ENCODE assay signal across 24 cellular contexts in genomic region chr19:807627-808175, GRCh38. TPM values are rescaled to one million over a fixed set of nuclear protein-coding genes. Genes with fewer than 3 reads are reported as not detected.
DNase-seq lines count a peak whose midpoint lies in the region; ATAC-seq and TF ChIP-seq lines count a peak whose summit lies in the region.
"Had no signal": no experiment of that assay in that cellular context is flagged by ENCODE, and none has a peak within 500 bp of the region (broad histone marks: within the 10 kb centered on the region; RNA-seq: fewer than 3 reads in every experiment).

No MANE protein-coding gene starts in this region.

- H3K36me3 ChIP-seq in SK-N-SH (replicated peaks in 1 of 2; ENCODE audit: control insufficient read depth in 1 of 2, insufficient read depth in 2 of 2, low read length in 1 of 2) (peaks cover 56 to 85% of the 10 kb centered on the region in 2 experiments), OCI-LY7 (ENCODE audit: insufficient read depth, low read length) (peaks cover 95% of the 10 kb centered on the region), osteoblast (ENCODE audit: insufficient read depth, low read length) (peaks cover 90% of the 10 kb centered on the region)

- TF ChIP-seq CTCF in SK-N-SH (IDR thresholded peaks at IDR 0.05): no peak
- TF ChIP-seq CTCF in OCI-LY7 (conservative IDR thresholded peaks at IDR 0.05; ENCODE audit: low read length): no peak
- no peak for TF ChIP-seq CTCF in chondrocyte (IDR thresholded peaks at IDR 0.05)
- TF ChIP-seq CTCF in osteoblast (IDR thresholded peaks at IDR 0.05; ENCODE audit: extremely low read depth, low read depth, low read length): no peak

- TSS peak; percentile 20 for BruUV-seq in OCI-LY7 (replicated peaks; lab: Mats Ljungman, UMichigan)

- no peaks in the 10 kb centered on the region for H3K9me3 ChIP-seq in SK-N-SH
- H3K9me3 ChIP-seq in OCI-LY7 (ENCODE audit: low read length): no peaks in the 10 kb centered on the region
- no peaks in the 10 kb centered on the region for H3K9me3 ChIP-seq in osteoblast (ENCODE audit: low read depth, low read length)
- H3K9me3 ChIP-seq: thyroid gland had no signal

- peak overlapping the region; percentile 27 for H3K27ac Mint-ChIP-seq in chondrocyte (ENCODE audit: unreplicated experiment)
- no peak overlapping the region for H3K27ac Mint-ChIP-seq in activated CD4-positive, alpha-beta T cell treated with anti-CD3 and anti-CD28 coated beads, Interleukin-2, amount 10 ng/mL, durations not matched to agents 7 days and 5 days
- H3K27ac Mint-ChIP-seq: activated CD8-positive, alpha-beta T cell treated with anti-CD3 and anti-CD28 coated beads, Interleukin-2, amount 10 ng/mL, durations not matched to agents 7 days and 5 days; HFFc6; stimulated activated memory B cell treated with anti-CD40 and anti-IgM and Interleukin-4, amounts not matched to agents 10 μg/mL and 1 μg/mL and 100 μg/mL, for 72 hours had no signal

- H3K4me2 ChIP-seq in SK-N-SH: no peak overlapping the region
- no peak overlapping the region for H3K4me2 ChIP-seq in OCI-LY7 (ENCODE audit: low read length)
- no peak overlapping the region for H3K4me2 ChIP-seq in osteoblast (ENCODE audit: insufficient read depth, low read length)

- H3K4me3 Mint-ChIP-seq in chondrocyte (ENCODE audit: unreplicated experiment): no peak overlapping the region
- H3K4me3 Mint-ChIP-seq in activated CD4-positive, alpha-beta T cell treated with anti-CD3 and anti-CD28 coated beads, Interleukin-2, amount 10 ng/mL, durations not matched to agents 7 days and 5 days: no peak overlapping the region
- H3K4me3 Mint-ChIP-seq: activated CD8-positive, alpha-beta T cell treated with anti-CD3 and anti-CD28 coated beads, Interleukin-2, amount 10 ng/mL, durations not matched to agents 7 days and 5 days; HFFc6; stimulated activated memory B cell treated with anti-CD40 and anti-IgM and Interleukin-4, amounts not matched to agents 10 μg/mL and 1 μg/mL and 100 μg/mL, for 72 hours had no signal

- H3K9ac ChIP-seq in SK-N-SH: no peak overlapping the region

- TF ChIP-seq EP300 in SK-N-SH (IDR thresholded peaks at IDR 0.05; ENCODE audit: borderline replicate concordance in 1 of 2, low read depth in 1 of 2, low read length in 1 of 2): no peak

- H3K9me3 Mint-ChIP-seq in chondrocyte (ENCODE audit: low read depth): no peaks in the 10 kb centered on the region
- no peaks in the 10 kb centered on the region for H3K9me3 Mint-ChIP-seq in activated CD4-positive, alpha-beta T cell treated with anti-CD3 and anti-CD28 coated beads, Interleukin-2, amount 10 ng/mL, durations not matched to agents 7 days and 5 days
- H3K9me3 Mint-ChIP-seq: HFFc6; stimulated activated memory B cell treated with anti-CD40 and anti-IgM and Interleukin-4, amounts not matched to agents 10 μg/mL and 1 μg/mL and 100 μg/mL, for 72 hours had no signal

- H3K79me2 ChIP-seq in SK-N-SH (ENCODE audit: insufficient read depth): peaks cover 72% of the 10 kb centered on the region
- H3K79me2 ChIP-seq in OCI-LY7 (ENCODE audit: insufficient read depth, low read depth, low read length): peaks cover 12% of the 10 kb centered on the region
- H3K79me2 ChIP-seq in osteoblast (ENCODE audit: insufficient read depth, low read length): peaks cover 82% of the 10 kb centered on the region

- H3K9me2 ChIP-seq in SK-N-SH: no peaks in the 10 kb centered on the region
- H3K9me2 ChIP-seq in OCI-LY7 (ENCODE audit: insufficient read depth, low read length): no peaks in the 10 kb centered on the region

- TF ChIP-seq RAD21 in SK-N-SH (IDR thresholded peaks at IDR 0.05; ENCODE audit: low read length): no peak

- H3K4me1 ChIP-seq in SK-N-SH (ENCODE audit: control insufficient read depth in 1 of 2, insufficient read depth in 2 of 2, low read depth in 1 of 2, low read length in 1 of 2): no peaks in the 10 kb centered on the region; a peak in 1 of 4 replicates
- H3K4me1 ChIP-seq in OCI-LY7 (ENCODE audit: insufficient read depth, low read length, poor library complexity, severe bottlenecking): no peaks in the 10 kb centered on the region
- H3K4me1 ChIP-seq in osteoblast (ENCODE audit: insufficient read depth, low read length): peaks cover 1% of the 10 kb centered on the region

- H3K4me1 Mint-ChIP-seq in chondrocyte (ENCODE audit: low read depth): peaks cover 6% of the 10 kb centered on the region
- H3K4me1 Mint-ChIP-seq in activated CD4-positive, alpha-beta T cell treated with anti-CD3 and anti-CD28 coated beads, Interleukin-2, amount 10 ng/mL, durations not matched to agents 7 days and 5 days: peaks cover 8% of the 10 kb centered on the region

- H3K27me3 ChIP-seq in SK-N-SH (ENCODE audit: insufficient read depth): no peaks in the 10 kb centered on the region
- H3K27me3 ChIP-seq in osteoblast (ENCODE audit: insufficient read depth, low read length): no peaks in the 10 kb centered on the region
- H3K27me3 ChIP-seq: spleen, thyroid gland had no signal

- no peaks in the 10 kb centered on the region for H3K27me3 Mint-ChIP-seq in chondrocyte (ENCODE audit: low read depth)
- no peaks in the 10 kb centered on the region for H3K27me3 Mint-ChIP-seq in activated CD4-positive, alpha-beta T cell treated with anti-CD3 and anti-CD28 coated beads, Interleukin-2, amount 10 ng/mL, durations not matched to agents 7 days and 5 days
- H3K27me3 Mint-ChIP-seq: stimulated activated memory B cell treated with anti-CD40 and anti-IgM and Interleukin-4, amounts not matched to agents 10 μg/mL and 1 μg/mL and 100 μg/mL, for 72 hours had no signal

- DNase-seq in SK-N-SH (peak; percentile 41), OCI-LY7 (ENCODE audit: low spot score) (no peak), chondrocyte (ENCODE audit: low spot score) (no peak), osteoblast (ENCODE audit: insufficient read length, low spot score, missing footprints) (peak; percentile 88), GM03348 (ENCODE audit: low spot score) (no peak), HUDEP-2 (lab: John Stamatoyannopoulos, UW; ENCODE audit: unreplicated experiment in 76 of 76) (no peak)
- no peak for DNase-seq in activated CD4-positive, alpha-beta T cell treated with anti-CD3 and anti-CD28 coated beads, Interleukin-2, amount 10 ng/mL, durations not matched to agents 7 days and 5 days
- DNase-seq: activated CD8-positive, alpha-beta T cell treated with anti-CD3 and anti-CD28 coated beads, Interleukin-2, amount 10 ng/mL, durations not matched to agents 7 days and 5 days; activated effector memory CD4-positive, alpha-beta T cell treated with Interleukin-2 at 50 U/mL for 16 hours; cortex of kidney; foreskin melanocyte; HFFc6; NCI-H1417 treated with DMSO at 0.1 percent for 48 hours; spleen; thyroid gland had no signal

- H4K20me1 ChIP-seq in SK-N-SH (ENCODE audit: insufficient read depth): peaks cover 95% of the 10 kb centered on the region
- peaks cover 3% of the 10 kb centered on the region; the same call in 1 of the 2 replicates for H4K20me1 ChIP-seq in OCI-LY7 (ENCODE audit: insufficient read depth, low read length)
- peaks cover 80% of the 10 kb centered on the region for H4K20me1 ChIP-seq in osteoblast (ENCODE audit: insufficient read depth, low read length)

- H3K4me3 ChIP-seq in SK-N-SH (ENCODE audit: low read depth in 2 of 2, low read length in 1 of 2) (no peak overlapping the region), OCI-LY7 (ENCODE audit: low read depth, low read length, poor library complexity, severe bottlenecking) (no peak overlapping the region), osteoblast (ENCODE audit: insufficient read depth, low read length) (no peak overlapping the region)
- H3K4me3 ChIP-seq: spleen, thyroid gland had no signal

- CTCF ChIA-PET in SK-N-SH (lab: Yijun Ruan, JAX) (no interaction called here), OCI-LY7 (lab: Charles Lee; ENCODE audit: unreplicated experiment) (no interaction called here)
- CTCF ChIA-PET in activated CD4-positive, alpha-beta T cell treated with anti-CD3 and anti-CD28 coated beads, Interleukin-2, amount 10 ng/mL, durations not matched to agents 7 days and 5 days (lab: Charles Lee): interaction anchor here (1.8 kb wide), 1 partner anchor 8 kb away, joined by 6 read pairs; no protein-coding TSS in a partner anchor

- H3K36me3 Mint-ChIP-seq in chondrocyte (ENCODE audit: low read depth): peaks cover 25% of the 10 kb centered on the region
- H3K36me3 Mint-ChIP-seq in activated CD4-positive, alpha-beta T cell treated with anti-CD3 and anti-CD28 coated beads, Interleukin-2, amount 10 ng/mL, durations not matched to agents 7 days and 5 days (ENCODE audit: low read depth): peaks cover 54% of the 10 kb centered on the region

- H2AFZ ChIP-seq in SK-N-SH (ENCODE audit: low read depth): no peak overlapping the region
- H2AFZ ChIP-seq in OCI-LY7 (ENCODE audit: low read length): no peak overlapping the region
- H2AFZ ChIP-seq in osteoblast (ENCODE audit: low read length): no peak overlapping the region

- H3K27ac ChIP-seq in SK-N-SH (ENCODE audit: low read depth in 2 of 2, low read length in 1 of 2) (no peak overlapping the region), OCI-LY7 (ENCODE audit: low read depth, low read length, poor library complexity, severe bottlenecking) (no peak overlapping the region), osteoblast (ENCODE audit: low read depth, low read length) (no peak overlapping the region)
- H3K27ac ChIP-seq: 22Rv1, C4-2B, thyroid gland, VCaP had no signal

- POLR2A ChIA-PET in SK-N-SH (lab: Yijun Ruan, JAX) (no interaction called here), OCI-LY7 (lab: Charles Lee) (no interaction called here)
- POLR2A ChIA-PET in activated CD4-positive, alpha-beta T cell treated with anti-CD3 and anti-CD28 coated beads, Interleukin-2, amount 10 ng/mL, durations not matched to agents 7 days and 5 days (lab: Charles Lee): no interaction called here

- intact Hi-C loops in OCI-LY7 (cut with micrococcal nuclease; ENCODE audit: unreplicated experiment): no loop called here

- 96% methylated on average over 23 of the region's 23 CpGs for WGBS in SK-N-SH (ENCODE audit: low lambda C conversion rate)

- no peak for ATAC-seq in SK-N-SH treated with all-trans-retinoic acid at 6 μM for 48 hours
- ATAC-seq: activated CD8-positive, alpha-beta T cell treated with anti-CD3 and anti-CD28 coated beads, Interleukin-2, amount 10 ng/mL, durations not matched to agents 7 days and 5 days; left lobe of liver; stimulated activated memory B cell treated with anti-CD40 and anti-IgM and Interleukin-4, amounts not matched to agents 10 μg/mL and 1 μg/mL and 100 μg/mL, for 72 hours had no signal

- peaks cover 34% of the 10 kb centered on the region for H3F3A ChIP-seq in SK-N-SH (replicated peaks; ENCODE audit: insufficient read depth)

RNA-seq across cellular contexts. Expression of gene PTBP1, which starts 10.4 kb away (rescaled TPM):
- 172 and 243 TPM in 2 replicates for polyA plus RNA-seq in SK-N-SH (2012; rRNA removed)
- 81.4 and 143 TPM in 2 replicates for polyA plus RNA-seq in SK-N-SH (2012; cell fraction: cytosol; rRNA removed)
- polyA plus RNA-seq in SK-N-SH (2012; cell fraction: nucleus; rRNA removed): 286 and 334 TPM in 2 replicates
- total RNA-seq in OCI-LY7 (2014; rRNA removed; shearing (Covaris generic)): 284 and 315 TPM in 2 replicates
- 468 and 479 TPM in 2 replicates for total RNA-seq in OCI-LY7 (2022)
- 281 to 343 TPM (median 285 TPM) in 3 replicates for total RNA-seq in chondrocyte
- total RNA-seq in osteoblast: 106 and 124 TPM in 2 replicates
- 100 to 1,000 TPM; 487 to 536 TPM for total RNA-seq in activated CD4-positive, alpha-beta T cell treated with anti-CD3 and anti-CD28 coated beads, Interleukin-2, amount 10 ng/mL, durations not matched to agents 7 days and 5 days

RNA-seq across cellular contexts. Expression of gene PLPPR3, which starts 14.1 kb away (rescaled TPM):
- polyA plus RNA-seq in SK-N-SH (2012; rRNA removed): 1.5 and 1.6 TPM in 2 replicates
- polyA plus RNA-seq in SK-N-SH (2012; cell fraction: cytosol; rRNA removed): 0.59 and 1.2 TPM in 2 replicates
- 1.8 and 2.1 TPM in 2 replicates for polyA plus RNA-seq in SK-N-SH (2012; cell fraction: nucleus; rRNA removed)
- not detected in 2 replicates for total RNA-seq in OCI-LY7 (2014; rRNA removed; shearing (Covaris generic))
- total RNA-seq in OCI-LY7 (2022) (not detected in 2 replicates), chondrocyte (5.4 to 6.8 TPM (median 6.0 TPM) in 3 replicates), osteoblast (0.36 TPM in 1 of 2 replicates, not detected in the other)
- total RNA-seq in activated CD4-positive, alpha-beta T cell treated with anti-CD3 and anti-CD28 coated beads, Interleukin-2, amount 10 ng/mL, durations not matched to agents 7 days and 5 days: not detected
- total RNA-seq: activated CD8-positive, alpha-beta T cell treated with anti-CD3 and anti-CD28 coated beads, Interleukin-2, amount 10 ng/mL, durations not matched to agents 7 days and 5 days; left lobe of liver; posterior vena cava; RPMI7951; thyroid gland had no signal

RNA-seq across cellular contexts. Expression of gene AZU1, which starts 19.9 kb away (rescaled TPM):
- polyA plus RNA-seq in SK-N-SH (2012; rRNA removed): 0.15 TPM in 2 replicates
- polyA plus RNA-seq in SK-N-SH (2012; cell fraction: cytosol; rRNA removed): not detected in 2 replicates
- 2.3 and 2.4 TPM in 2 replicates for polyA plus RNA-seq in SK-N-SH (2012; cell fraction: nucleus; rRNA removed)
- total RNA-seq in OCI-LY7 (2014; rRNA removed; shearing (Covaris generic)): not detected in 2 replicates
- total RNA-seq in OCI-LY7 (2022) (not detected in 2 replicates), chondrocyte (0.37 to 0.51 TPM in 2 of 3 replicates, not detected in the other), osteoblast (not detected in 2 replicates)
- total RNA-seq in activated CD4-positive, alpha-beta T cell treated with anti-CD3 and anti-CD28 coated beads, Interleukin-2, amount 10 ng/mL, durations not matched to agents 7 days and 5 days: not detected
- total RNA-seq: activated CD8-positive, alpha-beta T cell treated with anti-CD3 and anti-CD28 coated beads, Interleukin-2, amount 10 ng/mL, durations not matched to agents 7 days and 5 days; HFFc6; mucosa of gallbladder; RPMI7951; thyroid gland had no signal

RNA-seq across cellular contexts. Expression of gene PRTN3, which starts 33.1 kb away (rescaled TPM):
- not detected in 2 replicates for polyA plus RNA-seq in SK-N-SH (2012; rRNA removed)
- polyA plus RNA-seq in SK-N-SH (2012; cell fraction: cytosol; rRNA removed): not detected in 2 replicates
- not detected in 2 replicates for polyA plus RNA-seq in SK-N-SH (2012; cell fraction: nucleus; rRNA removed)
- not detected in 2 replicates for total RNA-seq in OCI-LY7 (2014; rRNA removed; shearing (Covaris generic))
- not detected in 2 replicates for total RNA-seq in OCI-LY7 (2022)
- total RNA-seq in chondrocyte: not detected in 3 replicates
- not detected in 2 replicates for total RNA-seq in osteoblast
- total RNA-seq in activated CD4-positive, alpha-beta T cell treated with anti-CD3 and anti-CD28 coated beads, Interleukin-2, amount 10 ng/mL, durations not matched to agents 7 days and 5 days: not detected
- total RNA-seq: activated CD8-positive, alpha-beta T cell treated with anti-CD3 and anti-CD28 coated beads, Interleukin-2, amount 10 ng/mL, durations not matched to agents 7 days and 5 days; HFFc6; mucosa of gallbladder; RPMI7951; thyroid gland had no signal

RNA-seq across cellular contexts. Expression of gene ELANE, which starts 44.4 kb away (rescaled TPM):
- polyA plus RNA-seq in SK-N-SH (2012; rRNA removed): not detected in 2 replicates
- polyA plus RNA-seq in SK-N-SH (2012; cell fraction: cytosol; rRNA removed): not detected in 2 replicates
- 0.11 and 0.14 TPM in 2 replicates for polyA plus RNA-seq in SK-N-SH (2012; cell fraction: nucleus; rRNA removed)
- total RNA-seq in OCI-LY7 (2014; rRNA removed; shearing (Covaris generic)): not detected in 2 replicates
- not detected in 2 replicates for total RNA-seq in OCI-LY7 (2022)
- total RNA-seq in chondrocyte: not detected in 3 replicates
- total RNA-seq in osteoblast: 0.36 and 0.59 TPM in 2 replicates
- not detected for total RNA-seq in activated CD4-positive, alpha-beta T cell treated with anti-CD3 and anti-CD28 coated beads, Interleukin-2, amount 10 ng/mL, durations not matched to agents 7 days and 5 days
- total RNA-seq: activated CD8-positive, alpha-beta T cell treated with anti-CD3 and anti-CD28 coated beads, Interleukin-2, amount 10 ng/mL, durations not matched to agents 7 days and 5 days; mucosa of gallbladder; RPMI7951 had no signal

Comparison
In these comparisons a context has a peak if more than half of its experiments do, and no peak if none do; other contexts are left out.
1. DNase-seq: peak in SK-N-SH (single experiment) and osteoblast (single experiment); none in OCI-LY7 (single experiment), chondrocyte (single experiment), GM03348 (single experiment), HUDEP-2 (0 of 76) and activated CD4-positive, alpha-beta T cell treated with anti-CD3 and anti-CD28 coated beads, Interleukin-2, amount 10 ng/mL, durations not matched to agents 7 days and 5 days (single experiment).